ENCODE assay signal across 13 cellular contexts in the genomic region with DNA sequence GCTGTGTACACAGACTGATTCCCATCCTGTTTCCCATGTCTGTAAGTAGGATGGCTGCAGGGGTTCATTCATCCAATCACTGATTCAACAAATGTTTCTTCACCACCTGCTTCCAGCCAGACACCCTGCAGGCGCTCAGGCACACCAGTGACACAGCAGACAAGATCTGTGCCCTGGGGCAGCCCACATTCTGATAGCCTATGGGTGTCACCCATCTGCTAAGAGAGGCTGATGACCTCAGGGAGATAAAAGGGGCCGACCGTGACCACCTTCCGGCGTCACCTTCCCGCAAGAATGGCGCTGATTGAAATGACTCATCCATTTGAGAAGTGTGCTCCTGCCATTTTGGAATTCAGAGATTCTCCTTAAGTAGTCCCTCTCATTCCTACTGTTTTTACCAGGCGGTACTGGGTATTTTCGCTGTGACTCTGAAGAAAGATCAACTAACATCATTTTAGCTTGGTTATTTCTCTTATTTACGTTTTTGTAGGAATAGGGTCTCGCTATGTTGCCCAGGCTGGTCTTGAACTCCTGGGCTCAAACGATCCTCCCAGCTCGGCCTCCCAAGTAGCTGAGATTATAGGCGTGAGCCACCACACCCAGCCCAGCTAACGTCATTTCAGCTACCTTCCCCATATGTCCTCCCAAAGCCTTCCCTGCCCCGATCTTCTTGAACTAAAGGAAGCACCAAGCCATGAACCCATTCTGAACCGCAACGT.
DNase-seq lines count a peak whose midpoint lies in the region; ATAC-seq and TF ChIP-seq lines count a peak whose summit lies in the region.
"Had no signal": no experiment of that assay in that cellular context is flagged by ENCODE, and none has a peak within 500 bp of the region (broad histone marks: within the 10 kb centered on the region; RNA-seq: fewer than 3 reads in every experiment).

No MANE protein-coding gene starts in this region.

- H3K4me1 Mint-ChIP-seq in nephron progenitor cell: peaks cover 65% of the 10 kb centered on the region

- peak overlapping the region; percentile 81 for H3K27ac ChIP-seq in cingulate gyrus (ENCODE audit: low read depth, low read length)
- H3K27ac ChIP-seq: SK-N-MC had no signal

- no peaks in the 10 kb centered on the region for H3K9me3 Mint-ChIP-seq in nephron progenitor cell

- no peak overlapping the region for H3K4me3 ChIP-seq in BE2C (ENCODE audit: low read depth, low read length)
- H3K4me3 ChIP-seq: SK-N-MC, tibial nerve had no signal

- H3K27me3 Mint-ChIP-seq in nephron progenitor cell (ENCODE audit: low read depth, poor library complexity): no peaks in the 10 kb centered on the region

- H3K4me3 Mint-ChIP-seq in nephron progenitor cell: no peak overlapping the region

- ATAC-seq in HG02763 (IDR thresholded peaks at IDR 0.05; ENCODE audit: unreplicated experiment): no peak
- no peak for ATAC-seq in HG02588 (IDR thresholded peaks at IDR 0.05; ENCODE audit: unreplicated experiment)
- ATAC-seq in HG02678 (IDR thresholded peaks at IDR 0.05; ENCODE audit: unreplicated experiment): no peak

- H3K27me3 ChIP-seq in BE2C: no peaks in the 10 kb centered on the region
- H3K27me3 ChIP-seq: tibial nerve had no signal

- H3K4me1 ChIP-seq in BE2C: peaks cover 27% of the 10 kb centered on the region

- DNase-seq in BE2C: peak; percentile 85
- peak; percentile 95 for DNase-seq in NCI-H146 (lab: John Stamatoyannopoulos, UW)
- DNase-seq in nephron progenitor cell: no peak
- no peak for DNase-seq in DMS114 treated with DMSO at 0.1 percent for 48 hours (lab: John Stamatoyannopoulos, UW; ENCODE audit: unreplicated experiment)
- DNase-seq: IMR-90, NCI-H526, occipital lobe had no signal

- no peak for TF ChIP-seq CTCF in BE2C (IDR thresholded peaks at IDR 0.05; ENCODE audit: low read depth, low read length)
- TF ChIP-seq CTCF in nephron progenitor cell (IDR thresholded peaks at IDR 0.05): no peak

- H3K9me3 ChIP-seq in BE2C: no peaks in the 10 kb centered on the region
- H3K9me3 ChIP-seq: tibial nerve had no signal

- peak overlapping the region; percentile 88 for H3K27ac Mint-ChIP-seq in nephron progenitor cell

- H3K36me3 ChIP-seq in BE2C: no peaks in the 10 kb centered on the region

- peaks cover 4% of the 10 kb centered on the region for H3K36me3 Mint-ChIP-seq in nephron progenitor cell (ENCODE audit: low read depth)

Comparison
In these comparisons a context has a peak if more than half of its experiments do, and no peak if none do; other contexts are left out.
1. DNase-seq: peak in BE2C (single experiment) and NCI-H146 (single experiment); none in nephron progenitor cell (single experiment) and DMS114 treated with DMSO at 0.1 percent for 48 hours (single experiment).